ENCODE assay signal across 24 cellular contexts in genomic region chr6:128167552-128167951, GRCh38.
"Had no signal": no experiment of that assay in that cellular context is flagged by ENCODE, and none has a peak within 500 bp of the region (broad histone marks: within the 10 kb centered on the region; RNA-seq: fewer than 3 reads in every experiment).

No MANE protein-coding gene starts in this region.

- H3K27ac ChIP-seq: left lung, neural progenitor cell, right atrium auricular region, tibial artery, WERI-Rb-1 had no signal

- ATAC-seq: activated T-helper 17 cell treated with anti-CD3 and anti-CD28 coated beads, Interleukin-2, amount 50 U/mL, for 72 hours; left lung; naive thymus-derived CD8-positive, alpha-beta T cell; stimulated activated effector memory CD8-positive, alpha-beta T cell treated with anti-CD3 and anti-CD28 coated beads, Interleukin-12 subunit alpha, Interleukin-12 subunit beta, amount 100 ng/mL, for 72 hours; stimulated activated naive CD8-positive, alpha-beta T cell treated with anti-CD3 and anti-CD28 coated beads, Interleukin-15, amount 100 ng/mL, for 72 hours had no signal

- H3K27me3 ChIP-seq: left lung, neural progenitor cell, right atrium auricular region, tibial artery had no signal

- H3K4me1 ChIP-seq: left lung, neural progenitor cell, right atrium auricular region had no signal

- H3K4me2 ChIP-seq: neural progenitor cell had no signal

- DNase-seq: activated CD4-positive, alpha-beta T cell treated with anti-CD3 and anti-CD28 coated beads, Interleukin-2, amount 50 U/mL, for 1 hour; activated CD4-positive, CD25-positive, alpha-beta regulatory T cell treated with anti-CD3 and anti-CD28 coated beads, Interleukin-2, amount 50 U/mL, for 72 hours; activated CD8-positive, alpha-beta memory T cell treated with anti-CD3 and anti-CD28 coated beads for 24 hours; activated CD8-positive, alpha-beta memory T cell treated with anti-CD3 and anti-CD28 coated beads, Interleukin-2, amount 50 U/mL, for 4 hours; activated T-cell treated with anti-CD3 and anti-CD28 coated beads, Interleukin-2, amount 50 U/mL, for 24 hours; aorta; caudate nucleus; dermis blood vessel endothelial cell; effector memory CD4-positive, alpha-beta T cell; foreskin fibroblast; left lung; naive thymus-derived CD8-positive, alpha-beta T cell; stimulated activated CD4-positive, alpha-beta T cell treated with anti-CD3 and anti-CD28 coated beads, Interleukin-12 subunit alpha, Interleukin-12 subunit beta, amount 100 ng/mL, for 4 hours; stimulated activated naive CD8-positive, alpha-beta T cell treated with anti-CD3 and anti-CD28 coated beads, Interleukin-15, amount 100 ng/mL, for 72 hours; T-helper 1 cell; tibial artery; WERI-Rb-1 had no signal

- FAIRE-seq: endothelial cell of umbilical vein, TTC549 had no signal

- H3K9ac ChIP-seq: neural progenitor cell had no signal

- H3K4me3 ChIP-seq: left lung, lung, neural progenitor cell, right atrium auricular region, tibial artery had no signal

- H3K9me3 ChIP-seq: left lung, right atrium auricular region, tibial artery had no signal

- H3K36me3 ChIP-seq: left lung, neural progenitor cell, right atrium auricular region, tibial artery, WERI-Rb-1 had no signal

- H2AFZ ChIP-seq: neural progenitor cell had no signal
